23 cellular contexts compared by ENCODE assay signal in the genomic region with DNA sequence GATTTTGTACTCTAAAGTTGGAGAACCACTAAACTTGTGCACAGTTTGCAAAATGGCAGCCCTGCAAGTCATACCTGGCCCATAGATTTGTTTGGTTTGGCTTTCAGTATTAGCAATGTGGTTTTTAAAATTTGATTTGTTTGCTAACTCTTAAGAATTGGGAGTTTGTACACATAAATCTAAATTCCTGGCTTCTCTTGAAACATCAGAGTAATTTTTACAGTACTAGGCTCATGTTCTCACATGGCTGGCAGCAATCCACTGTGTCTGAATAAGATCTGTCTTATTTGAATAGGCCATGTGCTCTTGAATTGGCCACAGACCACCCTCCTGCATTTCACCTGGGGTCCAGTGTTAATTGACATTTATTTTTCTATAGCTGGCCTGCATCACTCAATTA.
"Had no signal": no experiment of that assay in that cellular context is flagged by ENCODE, and none has a peak within 500 bp of the region (broad histone marks: within the 10 kb centered on the region; RNA-seq: fewer than 3 reads in every experiment).

No MANE protein-coding gene starts in this region.

- H3K27ac Mint-ChIP-seq: dendritic cell treated with granulocyte-macrophage colony-stimulating factor and Interleukin-4, amounts not matched to agents 40 ng/mL and 50 ng/mL, for 4 days; effector memory CD8-positive, alpha-beta T cell; endodermal cell had no signal

- ATAC-seq: effector memory CD8-positive, alpha-beta T cell; esophagus mucosa; gastrocnemius medialis; heart right ventricle; left cardiac atrium; left lung; left ventricle myocardium superior; lower lobe of right lung had no signal

- H3K4me3 ChIP-seq: colonic mucosa, esophagus squamous epithelium, gastrocnemius medialis, heart right ventricle, left lung, lower lobe of right lung had no signal

- H3K27me3 ChIP-seq: colonic mucosa, esophagus squamous epithelium, gastrocnemius medialis, heart right ventricle, left lung had no signal

- H3K27ac ChIP-seq: colonic mucosa, epithelial cell of prostate, esophagus squamous epithelium, left lung, lower lobe of right lung had no signal

- H3K27me3 Mint-ChIP-seq: dendritic cell treated with granulocyte-macrophage colony-stimulating factor and Interleukin-4, amounts not matched to agents 40 ng/mL and 50 ng/mL, for 4 days; effector memory CD8-positive, alpha-beta T cell had no signal

- DNase-seq: colonic mucosa; cortex of kidney; effector CD8-positive, alpha-beta T cell; effector memory CD8-positive, alpha-beta T cell; endodermal cell; erythroblast; esophagus squamous epithelium; foreskin fibroblast; foreskin melanocyte; gastrocnemius medialis; glutamatergic neuron; head of caudate nucleus; heart right ventricle; hippocampal formation; left cardiac atrium; left lung; left ventricle myocardium superior; lower lobe of right lung; mesenchymal stem cell; midbrain had no signal

- H3K4me1 ChIP-seq: colonic mucosa, left lung had no signal

- H3K4me3 Mint-ChIP-seq: dendritic cell treated with granulocyte-macrophage colony-stimulating factor and Interleukin-4, amounts not matched to agents 40 ng/mL and 50 ng/mL, for 4 days; effector memory CD8-positive, alpha-beta T cell; endodermal cell had no signal

- H3K9me3 ChIP-seq: colonic mucosa, esophagus squamous epithelium, gastrocnemius medialis, heart right ventricle, left lung, lower lobe of right lung had no signal

- H3K9me3 Mint-ChIP-seq: dendritic cell treated with granulocyte-macrophage colony-stimulating factor and Interleukin-4, amounts not matched to agents 40 ng/mL and 50 ng/mL, for 4 days; effector memory CD8-positive, alpha-beta T cell had no signal

- H3K36me3 ChIP-seq: colonic mucosa, esophagus squamous epithelium, gastrocnemius medialis, heart right ventricle, left lung, lower lobe of right lung had no signal
